Comparison of ENCODE assay signal across 30 cellular contexts in genomic region chr1:182682898-182683501, GRCh38. TPM values are rescaled to one million over a fixed set of nuclear protein-coding genes. Genes with fewer than 3 reads are reported as not detected.
"Had no signal": no experiment of that assay in that cellular context is flagged by ENCODE, and none has a peak within 500 bp of the region (broad histone marks: within the 10 kb centered on the region; RNA-seq: fewer than 3 reads in every experiment).

No MANE protein-coding gene starts in this region.

- DNase-seq: activated B cell treated with CpG ODN at 0.5 μM for 24 hours; activated CD4-positive, alpha-beta T cell treated with anti-CD3 and anti-CD28 coated beads for 48 hours; activated CD4-positive, alpha-beta T cell treated with anti-CD3 and anti-CD28 coated beads, Interleukin-2, amount 50 U/mL, for 1 hour; activated CD4-positive, alpha-beta T cell treated with anti-CD3 and anti-CD28 coated beads, Interleukin-2, amount 50 U/mL, for 48 hours; activated CD8-positive, alpha-beta memory T cell treated with anti-CD3 and anti-CD28 coated beads for 24 hours; activated CD8-positive, alpha-beta T cell treated with anti-CD3 and anti-CD28 coated beads for 36 hours; activated effector memory CD4-positive, alpha-beta T cell treated with Interleukin-2 at 50 U/mL for 16 hours; activated gamma-delta T cell treated with Interleukin-2 at 50 U/mL for 16 hours; activated naive CD4-positive, alpha-beta T cell treated with anti-CD3 and anti-CD28 coated beads, Interleukin-2, amount 50 U/mL, for 16 hours; activated naive CD4-positive, alpha-beta T cell treated with Interleukin-2 at 50 U/mL for 16 hours; activated T-cell treated with anti-CD3 and anti-CD28 coated beads, Interleukin-2, amount 50 U/mL, for 4 hours; amniotic stem cell; anterior cingulate cortex; dorsolateral prefrontal cortex; effector memory CD4-positive, alpha-beta T cell; endodermal cell; foreskin fibroblast; T-helper 1 cell; T-helper 17 cell; T1000; WERI-Rb-1 had no signal

- H3K27me3 ChIP-seq: brain microvascular endothelial cell had no signal

- H3K4me3 ChIP-seq: coronary artery had no signal

- H3K27ac ChIP-seq: brain microvascular endothelial cell, coronary artery, dorsolateral prefrontal cortex, WERI-Rb-1 had no signal

- ATAC-seq: activated CD4-positive, CD25-positive, alpha-beta regulatory T cell treated with anti-CD3 and anti-CD28 coated beads, Interleukin-2, amount 50 U/mL, for 24 hours; activated CD8-positive, alpha-beta T cell treated with anti-CD3 and anti-CD28 coated beads for 36 hours; activated T-cell treated with anti-CD3 and anti-CD28 coated beads, Interleukin-2, amount 50 U/mL, for 4 hours; esophagus mucosa; T-helper 17 cell had no signal

- FAIRE-seq: astrocyte, bronchial epithelial cell, frontal cortex had no signal

- H3K36me3 ChIP-seq: brain microvascular endothelial cell, WERI-Rb-1 had no signal

RNA-seq across cellular contexts. Expression of gene RGS8, which starts 1.4 kb away (rescaled TPM):
- total RNA-seq: activated B cell treated with CpG ODN at 0.5 μM for 24 hours; activated CD8-positive, alpha-beta T cell treated with anti-CD3 and anti-CD28 coated beads for 36 hours; activated T-cell treated with anti-CD3 and anti-CD28 coated beads, Interleukin-2, amount 50 U/mL, for 4 hours; cardiac septum; epithelial cell of proximal tubule; esophagus mucosa; T-helper 17 cell had no signal
